In genomic region chr11:1497600-1497999, GRCh38 we compare ENCODE assay signal across 24 cellular contexts. TPM values are rescaled to one million over a fixed set of nuclear protein-coding genes. Genes with fewer than 3 reads are reported as not detected.
DNase-seq lines count a peak whose midpoint lies in the region; ATAC-seq and TF ChIP-seq lines count a peak whose summit lies in the region.
"Had no signal": no experiment of that assay in that cellular context is flagged by ENCODE, and none has a peak within 500 bp of the region (broad histone marks: within the 10 kb centered on the region; RNA-seq: fewer than 3 reads in every experiment).

No MANE protein-coding gene starts in this region.

- no peak overlapping the region for H2AFZ ChIP-seq in OCI-LY3 (ENCODE audit: low read depth, low read length)

- intact Hi-C loops in activated CD4-positive, alpha-beta memory T cell treated with anti-CD3 and anti-CD28 coated beads for 36 hours (cut with micrococcal nuclease) = no loop called here
- intact Hi-C loops in posterior vena cava (cut with DNase I) = no loop called here

- POLR2A ChIA-PET in activated CD4-positive, alpha-beta memory T cell treated with anti-CD3 and anti-CD28 coated beads for 36 hours (lab: Charles Lee) = no interaction called here
- POLR2A ChIA-PET in activated CD4-positive, alpha-beta memory T cell treated with anti-CD3 and anti-CD28 coated beads, Interleukin-2, amount 10 ng/mL, durations not matched to agents 7 days and 5 days (lab: Charles Lee) = no interaction called here

- no peak overlapping the region; the same call in 1 of the 2 replicates for H3K27ac ChIP-seq in OCI-LY3 (ENCODE audit: low read length)
- H3K27ac ChIP-seq: gastroesophageal sphincter had no signal

- H3K4me1 ChIP-seq in OCI-LY3 (ENCODE audit: low read length) = peaks cover 44% of the 10 kb centered on the region

- H3K9ac ChIP-seq in OCI-LY3 (ENCODE audit: low read length) = no peak overlapping the region

- DNase-seq in activated CD4-positive, alpha-beta memory T cell treated with anti-CD3 and anti-CD28 coated beads for 36 hours = peak; percentile 31
- DNase-seq in activated CD4-positive, alpha-beta memory T cell treated with anti-CD3 and anti-CD28 coated beads, Interleukin-2, amount 10 ng/mL, durations not matched to agents 7 days and 5 days = no peak
- DNase-seq in COR-L47 (lab: John Stamatoyannopoulos, UW) (peak; percentile 57), posterior vena cava (ENCODE audit: low spot score) (peak; percentile 46), GM03348 (ENCODE audit: low spot score) (no peak)
- DNase-seq: activated CD8-positive, alpha-beta T cell treated with anti-CD3 and anti-CD28 coated beads, Interleukin-2, amount 10 ng/mL, durations not matched to agents 7 days and 5 days; activated effector memory CD4-positive, alpha-beta T cell treated with anti-CD3 and anti-CD28 coated beads, Interleukin-2, amount 50 U/mL, for 16 hours; HCEC 1CT; hypothalamus; midbrain; naive thymus-derived CD4-positive, alpha-beta T cell; NCI-H1105 treated with DMSO at 0.1 percent for 48 hours; NCI-H1930; NCI-H446; NK-92 treated with Interleukin-12 subunit alpha and Interleukin-12 subunit beta, amount 100 ng/mL, for 24 hours; occipital lobe; SHP77 treated with DMSO at 0.1 percent for 48 hours; T-cell; upper lobe of left lung had no signal

- H3K9me3 Mint-ChIP-seq in activated CD4-positive, alpha-beta memory T cell treated with anti-CD3 and anti-CD28 coated beads for 36 hours = no peaks in the 10 kb centered on the region
- peaks cover 14% of the 10 kb centered on the region for H3K9me3 Mint-ChIP-seq in activated CD4-positive, alpha-beta memory T cell treated with anti-CD3 and anti-CD28 coated beads, Interleukin-2, amount 10 ng/mL, durations not matched to agents 7 days and 5 days
- H3K9me3 Mint-ChIP-seq: T-cell had no signal

- H3K4me3 Mint-ChIP-seq in activated CD4-positive, alpha-beta memory T cell treated with anti-CD3 and anti-CD28 coated beads for 36 hours = no peak overlapping the region
- H3K4me3 Mint-ChIP-seq in activated CD4-positive, alpha-beta memory T cell treated with anti-CD3 and anti-CD28 coated beads, Interleukin-2, amount 10 ng/mL, durations not matched to agents 7 days and 5 days = no peak overlapping the region
- H3K4me3 Mint-ChIP-seq: activated CD8-positive, alpha-beta T cell treated with anti-CD3 and anti-CD28 coated beads, Interleukin-2, amount 10 ng/mL, durations not matched to agents 7 days and 5 days had no signal

- no peak for ATAC-seq in HG02798 (IDR thresholded peaks at IDR 0.05; ENCODE audit: poor library complexity, unreplicated experiment)
- ATAC-seq: activated CD8-positive, alpha-beta T cell treated with anti-CD3 and anti-CD28 coated beads, Interleukin-2, amount 10 ng/mL, durations not matched to agents 7 days and 5 days; gastroesophageal sphincter; K562; left lung; naive thymus-derived CD4-positive, alpha-beta T cell; T-cell had no signal

- H3K4me1 Mint-ChIP-seq in activated CD4-positive, alpha-beta memory T cell treated with anti-CD3 and anti-CD28 coated beads for 36 hours (ENCODE audit: low read depth) = peaks cover 63% of the 10 kb centered on the region
- H3K4me1 Mint-ChIP-seq in activated CD4-positive, alpha-beta memory T cell treated with anti-CD3 and anti-CD28 coated beads, Interleukin-2, amount 10 ng/mL, durations not matched to agents 7 days and 5 days = peaks cover 43% of the 10 kb centered on the region

- H3K36me3 ChIP-seq in OCI-LY3 (replicated peaks; ENCODE audit: low read depth, low read length) = peaks cover 10% of the 10 kb centered on the region

- H3K27me3 Mint-ChIP-seq in activated CD4-positive, alpha-beta memory T cell treated with anti-CD3 and anti-CD28 coated beads for 36 hours = no peaks in the 10 kb centered on the region
- no peaks in the 10 kb centered on the region for H3K27me3 Mint-ChIP-seq in activated CD4-positive, alpha-beta memory T cell treated with anti-CD3 and anti-CD28 coated beads, Interleukin-2, amount 10 ng/mL, durations not matched to agents 7 days and 5 days
- H3K27me3 Mint-ChIP-seq: naive thymus-derived CD4-positive, alpha-beta T cell; T-cell had no signal

- CTCF ChIA-PET in activated CD4-positive, alpha-beta memory T cell treated with anti-CD3 and anti-CD28 coated beads for 36 hours (lab: Charles Lee) = interaction anchor here (1.0 to 4.8 kb wide), 2 partner anchors 17 to 49 kb away, joined by 3 to 20 read pairs; no protein-coding TSS in a partner anchor
- CTCF ChIA-PET in activated CD4-positive, alpha-beta memory T cell treated with anti-CD3 and anti-CD28 coated beads, Interleukin-2, amount 10 ng/mL, durations not matched to agents 7 days and 5 days (lab: Charles Lee) = interaction anchor here (0.9 kb wide), 1 partner anchor 77 kb away, joined by 3 read pairs; no protein-coding TSS in a partner anchor

- peaks cover 15% of the 10 kb centered on the region for H3K36me3 Mint-ChIP-seq in activated CD4-positive, alpha-beta memory T cell treated with anti-CD3 and anti-CD28 coated beads for 36 hours
- H3K36me3 Mint-ChIP-seq in activated CD4-positive, alpha-beta memory T cell treated with anti-CD3 and anti-CD28 coated beads, Interleukin-2, amount 10 ng/mL, durations not matched to agents 7 days and 5 days (ENCODE audit: low read depth) = peaks cover 33% of the 10 kb centered on the region

- no peaks in the 10 kb centered on the region for H3K9me3 ChIP-seq in OCI-LY3 (ENCODE audit: insufficient read depth, low read length)
- H3K9me3 ChIP-seq: gastroesophageal sphincter, left lung, upper lobe of left lung had no signal

- no peaks in the 10 kb centered on the region for H3K27me3 ChIP-seq in OCI-LY3 (ENCODE audit: low read depth, low read length)
- H3K27me3 ChIP-seq: gastroesophageal sphincter, left lung, upper lobe of left lung had no signal

- TF ChIP-seq CTCF in OCI-LY3 (IDR thresholded peaks at IDR 0.05; ENCODE audit: low read depth, low read length) = no peak

- peak overlapping the region; percentile 46 for H3K27ac Mint-ChIP-seq in activated CD4-positive, alpha-beta memory T cell treated with anti-CD3 and anti-CD28 coated beads for 36 hours
- H3K27ac Mint-ChIP-seq in activated CD4-positive, alpha-beta memory T cell treated with anti-CD3 and anti-CD28 coated beads, Interleukin-2, amount 10 ng/mL, durations not matched to agents 7 days and 5 days = no peak overlapping the region
- H3K27ac Mint-ChIP-seq: activated CD8-positive, alpha-beta T cell treated with anti-CD3 and anti-CD28 coated beads, Interleukin-2, amount 10 ng/mL, durations not matched to agents 7 days and 5 days had no signal

- H3K4me2 ChIP-seq in OCI-LY3 (ENCODE audit: low read length) = peak overlapping the region; percentile 65

- H3K4me3 ChIP-seq in OCI-LY3 (ENCODE audit: low read length) = peak overlapping the region; percentile 51
- H3K4me3 ChIP-seq: gastroesophageal sphincter, K562, left lung, upper lobe of left lung had no signal

- peaks cover 64% of the 10 kb centered on the region for H4K20me1 ChIP-seq in OCI-LY3 (ENCODE audit: insufficient read depth, low read length)

- H3K79me2 ChIP-seq in OCI-LY3 (ENCODE audit: low read length) = peaks cover 53% of the 10 kb centered on the region

RNA-seq across cellular contexts. Expression of gene MOB2, which starts 11.0 kb away (rescaled TPM):
- total RNA-seq in activated CD4-positive, alpha-beta memory T cell treated with anti-CD3 and anti-CD28 coated beads for 36 hours = 10 to 100 TPM; 15.9 to 17.9 TPM
- 10 to 100 TPM; 49.5 to 52.9 TPM for total RNA-seq in activated CD4-positive, alpha-beta memory T cell treated with anti-CD3 and anti-CD28 coated beads, Interleukin-2, amount 10 ng/mL, durations not matched to agents 7 days and 5 days
- 10 to 100 TPM; 47.5 to 57.2 TPM for total RNA-seq in posterior vena cava

Comparison
In these comparisons a context has a peak if more than half of its experiments do, and no peak if none do; other contexts are left out.
1. DNase-seq: peak in activated CD4-positive, alpha-beta memory T cell treated with anti-CD3 and anti-CD28 coated beads for 36 hours (single experiment), COR-L47 (single experiment) and posterior vena cava (single experiment); none in activated CD4-positive, alpha-beta memory T cell treated with anti-CD3 and anti-CD28 coated beads, Interleukin-2, amount 10 ng/mL, durations not matched to agents 7 days and 5 days (single experiment) and GM03348 (single experiment).